Comparison of ENCODE assay signal across 17 cellular contexts in the genomic region with DNA sequence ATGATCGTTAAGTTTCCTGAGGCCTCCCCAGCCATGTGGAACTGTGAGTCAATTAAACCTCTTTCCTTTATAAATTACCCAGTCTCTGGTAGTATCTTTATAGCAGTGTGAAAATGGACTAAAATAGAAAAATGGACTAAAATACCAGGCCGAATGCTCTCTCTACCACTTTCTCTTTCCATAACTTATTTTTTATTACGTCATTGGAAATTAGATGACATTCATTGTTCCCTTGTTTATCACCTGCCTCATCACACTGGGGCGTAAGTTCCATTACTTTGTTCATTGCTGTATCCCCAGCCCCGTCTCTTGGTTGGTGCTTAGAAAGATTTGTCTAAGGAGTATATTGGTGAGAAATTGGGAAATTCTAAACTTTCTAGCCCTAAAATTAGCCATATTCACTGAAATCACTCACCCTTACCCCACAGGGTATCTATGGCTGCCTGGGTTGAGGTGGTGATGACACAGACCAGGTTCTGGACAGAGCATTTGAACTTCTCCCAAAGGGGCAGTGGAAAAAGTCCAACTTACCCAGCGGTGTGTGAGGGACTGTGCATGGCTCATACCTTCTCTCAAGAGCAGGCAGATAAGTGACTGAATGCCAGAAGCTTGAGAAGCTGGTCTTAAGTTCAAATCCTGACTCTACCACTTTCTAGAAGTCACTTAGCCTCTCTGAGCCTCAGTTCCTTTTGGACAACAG. TPM values are rescaled to one million over a fixed set of nuclear protein-coding genes. Genes with fewer than 3 reads are reported as not detected.
DNase-seq lines count a peak whose midpoint lies in the region; ATAC-seq, FAIRE-seq and TF ChIP-seq lines count a peak whose summit lies in the region.
"Had no signal": no experiment of that assay in that cellular context is flagged by ENCODE, and none has a peak within 500 bp of the region (broad histone marks: within the 10 kb centered on the region; RNA-seq: fewer than 3 reads in every experiment).

No MANE protein-coding gene starts in this region.

- 65% methylated on average over 6 of the region's 6 CpGs for WGBS in A549 (ENCODE audit: missing lambda C conversion rate)
- 90% methylated on average over 6 of the region's 6 CpGs for WGBS in esophagus muscularis mucosa

- no peaks in the 10 kb centered on the region for H3K79me2 ChIP-seq in neural progenitor cell (ENCODE audit: low read depth)

- peak; percentile 38 for DNase-seq in activated CD8-positive, alpha-beta memory T cell treated with anti-CD3 and anti-CD28 coated beads for 24 hours
- DNase-seq in activated CD8-positive, alpha-beta memory T cell treated with anti-CD3 and anti-CD28 coated beads, Interleukin-2, amount 50 U/mL, for 4 hours, result no peak
- DNase-seq in A549 (ENCODE audit: low read depth in 1 of 2, low spot score in 1 of 2) (no peak), esophagus muscularis mucosa (ENCODE audit: extremely low spot score) (peak; percentile 45), neural progenitor cell (ENCODE audit: low spot score) (no peak), MV-4-11 (lab: John Stamatoyannopoulos, UW) (no peak)
- DNase-seq in stimulated activated CD4-positive, alpha-beta T cell treated with anti-CD3 and anti-CD28 coated beads, Interleukin-2, amount 100 ng/mL, for 24 hours, result no peak
- DNase-seq: AML-193; Caco-2; CD8-positive, alpha-beta memory T cell; DND-41; GDM1; HCEC 1CT; HFFc6 had no signal

- no peak overlapping the region for H3K4me2 ChIP-seq in A549
- H3K4me2 ChIP-seq in neural progenitor cell, result no peak overlapping the region
- H3K4me2 ChIP-seq: BLaER1 had no signal

- H2AFZ ChIP-seq in neural progenitor cell (replicated peaks), result no peak overlapping the region

- no peaks in the 10 kb centered on the region for H4K20me1 ChIP-seq in neural progenitor cell (ENCODE audit: low read depth)
- H4K20me1 ChIP-seq: BLaER1 had no signal

- ATAC-seq in A549, result no peak

- POLR2A ChIA-PET in A549 (lab: Yijun Ruan, JAX), result no interaction called here

- no peak for TF ChIP-seq EP300 in A549 (IDR thresholded peaks at IDR 0.05)
- no peak for TF ChIP-seq EP300 in esophagus muscularis mucosa (IDR thresholded peaks at IDR 0.05)

- H3F3A ChIP-seq in neural progenitor cell (ENCODE audit: low read depth), result no peaks in the 10 kb centered on the region

- H3K27ac ChIP-seq in A549, result no peak overlapping the region
- H3K27ac ChIP-seq in esophagus muscularis mucosa (replicated peaks in 1 of 4), result no peak overlapping the region
- H3K27ac ChIP-seq in neural progenitor cell, result no peak overlapping the region
- H3K27ac ChIP-seq: 22Rv1, BLaER1 had no signal

- peak; percentile 49 for FAIRE-seq in A549 (lab: Jason Lieb, UNC)
- FAIRE-seq: GM12892 had no signal

- H3K27me3 Mint-ChIP-seq in neural progenitor cell (ENCODE audit: insufficient read depth, low read depth), result peaks cover 11% of the 10 kb centered on the region

- no peaks in the 10 kb centered on the region for H3K36me3 Mint-ChIP-seq in neural progenitor cell
- H3K36me3 Mint-ChIP-seq: CD8-positive, alpha-beta memory T cell had no signal

- intact Hi-C loops in esophagus muscularis mucosa (cut with DNase I), result no loop called here

- H3K36me3 ChIP-seq in esophagus muscularis mucosa (no peaks in the 10 kb centered on the region), neural progenitor cell (no peaks in the 10 kb centered on the region)
- H3K36me3 ChIP-seq: BLaER1 had no signal

- H3K4me1 ChIP-seq in A549 (no peaks in the 10 kb centered on the region), esophagus muscularis mucosa (no peaks in the 10 kb centered on the region), neural progenitor cell (no peaks in the 10 kb centered on the region)
- H3K4me1 ChIP-seq: Caco-2 had no signal

- H3K27me3 ChIP-seq in esophagus muscularis mucosa (no peaks in the 10 kb centered on the region), neural progenitor cell (no peaks in the 10 kb centered on the region)
- H3K27me3 ChIP-seq: BLaER1 had no signal

- H3K9me3 ChIP-seq in A549 (no peaks in the 10 kb centered on the region), esophagus muscularis mucosa (no peaks in the 10 kb centered on the region), neural progenitor cell (ENCODE audit: low read depth) (no peaks in the 10 kb centered on the region)
- H3K9me3 ChIP-seq: BLaER1, Caco-2 had no signal

- TF ChIP-seq POLR2A in A549 (IDR thresholded peaks at IDR 0.05; ENCODE audit: low read length) (no peak), esophagus muscularis mucosa (IDR thresholded peaks at IDR 0.05; ENCODE audit: low read depth) (no peak)

- peak overlapping the region; percentile 34 for H3K27ac Mint-ChIP-seq in neural progenitor cell
- H3K27ac Mint-ChIP-seq: HFFc6 had no signal

- TF ChIP-seq RAD21 in A549 (conservative IDR thresholded peaks at IDR 0.05 in 1 of 2, IDR thresholded peaks at IDR 0.05 in 1 of 2), result no peak

- H3K4me3 ChIP-seq in A549, result no peak overlapping the region
- no peak overlapping the region for H3K4me3 ChIP-seq in esophagus muscularis mucosa
- no peak overlapping the region for H3K4me3 ChIP-seq in neural progenitor cell
- H3K4me3 ChIP-seq: BLaER1 had no signal

- H3K9ac ChIP-seq in neural progenitor cell, result no peak overlapping the region
- H3K9ac ChIP-seq: BLaER1 had no signal

- no peak overlapping the region for H3K4me3 Mint-ChIP-seq in neural progenitor cell
- H3K4me3 Mint-ChIP-seq: CD8-positive, alpha-beta memory T cell; HFFc6 had no signal

- H3K9me3 Mint-ChIP-seq in neural progenitor cell, result no peaks in the 10 kb centered on the region
- H3K9me3 Mint-ChIP-seq: CD8-positive, alpha-beta memory T cell; HFFc6 had no signal

- peaks cover 3% of the 10 kb centered on the region for H3K4me1 Mint-ChIP-seq in neural progenitor cell
- H3K4me1 Mint-ChIP-seq: CD8-positive, alpha-beta memory T cell had no signal

- TF ChIP-seq CTCF in A549 (IDR thresholded peaks at IDR 0.05) (no peak), esophagus muscularis mucosa (IDR thresholded peaks at IDR 0.05) (no peak), neural progenitor cell (IDR thresholded peaks at IDR 0.05) (no peak)

- CTCF ChIA-PET in A549 (lab: Yijun Ruan, JAX), result no interaction called here

TF ChIP-seq in A549, 52 proteins besides CTCF, POLR2A, EP300 and RAD21:
- TF ChIP-seq, protein P1, sequence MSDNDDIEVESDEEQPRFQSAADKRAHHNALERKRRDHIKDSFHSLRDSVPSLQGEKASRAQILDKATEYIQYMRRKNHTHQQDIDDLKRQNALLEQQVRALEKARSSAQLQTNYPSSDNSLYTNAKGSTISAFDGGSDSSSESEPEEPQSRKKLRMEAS (IDR thresholded peaks at IDR 0.05), result no peak

RNA-seq across cellular contexts. Expression of a gene that starts 50.9 kb away (rescaled TPM):
- polyA plus RNA-seq in A549 (2011; rRNA removed) (11.2 and 20.7 TPM in 2 replicates), A549 (2017; fragmentation: RNase III; extraction: RNeasy Plus Mini Kit Qiagen cat#74134 plus additional on column Dnase treatment) (28.2 to 36.1 TPM (median 28.5 TPM) in 3 replicates)
- 14.3 and 22.5 TPM in 2 replicates for polyA plus RNA-seq in A549 (2012; cell fraction: cytosol; rRNA removed)
- 32.6 and 40.9 TPM in 2 replicates for polyA plus RNA-seq in A549 (2012; cell fraction: nucleus; rRNA removed)
- 23.0 and 25.7 TPM in 2 replicates for polyA minus RNA-seq in A549 (2011; rRNA and poly(A)+ RNA removed)
- total RNA-seq in esophagus muscularis mucosa (10 to 100 TPM; 51.1 to 76.1 (median 59.2) TPM), neural progenitor cell (ENCODE audit: low replicate concordance) (23.1 and 91.9 TPM in 2 replicates)

Comparison
In these comparisons a context has a peak if more than half of its experiments do, and no peak if none do; other contexts are left out.
1. DNase-seq: peak in activated CD8-positive, alpha-beta memory T cell treated with anti-CD3 and anti-CD28 coated beads for 24 hours (single experiment) and esophagus muscularis mucosa (single experiment); none in activated CD8-positive, alpha-beta memory T cell treated with anti-CD3 and anti-CD28 coated beads, Interleukin-2, amount 50 U/mL, for 4 hours (single experiment), A549 (0 of 2), neural progenitor cell (single experiment), stimulated activated CD4-positive, alpha-beta T cell treated with anti-CD3 and anti-CD28 coated beads, Interleukin-2, amount 100 ng/mL, for 24 hours (0 of 2) and MV-4-11 (single experiment).